In genomic region chr18:35050004-35050623, GRCh38 we compare ENCODE assay signal across 8 cellular contexts. TPM values are rescaled to one million over a fixed set of nuclear protein-coding genes. Genes with fewer than 3 reads are reported as not detected.
A peak's percentile ranks its signal among the peaks of the same experiment; 100 is the strongest.
DNase-seq lines count a peak whose midpoint lies in the region; ATAC-seq, FAIRE-seq and TF ChIP-seq lines count a peak whose summit lies in the region.

No MANE protein-coding gene starts in this region.

- TF ChIP-seq CTCF in CD14-positive monocyte (IDR thresholded peaks at IDR 0.05): no peak
- no peak for TF ChIP-seq CTCF in keratinocyte (optimal IDR thresholded peaks at IDR 0.05 in 1 of 3, IDR thresholded peaks at IDR 0.05 in 1 of 3, conservative IDR thresholded peaks at IDR 0.05 in 1 of 3; ENCODE audit: extremely low read depth in 1 of 3, insufficient read depth in 2 of 3, low read length in 3 of 3)
- no peak for TF ChIP-seq CTCF in hepatocyte (IDR thresholded peaks at IDR 0.05; ENCODE audit: poor library complexity)

- no peaks in the 10 kb centered on the region for H3K36me3 ChIP-seq in keratinocyte (ENCODE audit: control insufficient read depth in 2 of 2, extremely low read depth in 1 of 2, insufficient read depth in 2 of 2, low read length in 2 of 2)
- no peaks in the 10 kb centered on the region for H3K36me3 ChIP-seq in hepatocyte (replicated peaks; ENCODE audit: insufficient read depth, low read depth)

- H3K4me3 Mint-ChIP-seq in CD14-positive monocyte: peak overlapping the region; percentile 53 to 82

- peak; percentile 34 for FAIRE-seq in keratinocyte (lab: Jason Lieb, UNC)

- no peaks in the 10 kb centered on the region for H3K27me3 ChIP-seq in keratinocyte (ENCODE audit: control insufficient read depth, extremely low read depth, insufficient read depth, low read length)
- H3K27me3 ChIP-seq in hepatocyte: no peaks in the 10 kb centered on the region

- H2AFZ ChIP-seq in keratinocyte (ENCODE audit: control insufficient read depth, low read length) (no peak overlapping the region), hepatocyte (no peak overlapping the region)

- dilution Hi-C loops in keratinocyte (cut with MboI; ENCODE audit: extremely low pct_ligation_motif_present, low sequenced_read_pairs): no loop called here

- H3K79me2 ChIP-seq in keratinocyte (ENCODE audit: control insufficient read depth, insufficient read depth, low read length) (no peaks in the 10 kb centered on the region), hepatocyte (peaks cover 56% of the 10 kb centered on the region)

- H4K20me1 ChIP-seq in keratinocyte (ENCODE audit: control insufficient read depth, extremely low read depth, insufficient read depth, low read length) (no peaks in the 10 kb centered on the region), hepatocyte (ENCODE audit: insufficient read depth, poor library complexity, severe bottlenecking) (no peaks in the 10 kb centered on the region)

- peaks cover 0 to 3% (median 0%) of the 10 kb centered on the region in 3 donors for H3K27me3 Mint-ChIP-seq in CD14-positive monocyte (ENCODE audit: low read depth in 3 of 3)

- 92% methylated on average over 1 of the region's 1 CpG for whole genome bisulfite sequencing in hepatocyte (ENCODE audit: low lambda C conversion rate, missing lambda C conversion rate)

- peaks cover 55% of the 10 kb centered on the region for H3K4me1 Mint-ChIP-seq in CD14-positive monocyte

- peaks cover 0 to 4% (median 0%) of the 10 kb centered on the region in 7 donors for H3K9me3 Mint-ChIP-seq in CD14-positive monocyte

- H3K4me3 ChIP-seq in keratinocyte (ENCODE audit: control insufficient read depth in 2 of 3, extremely low read depth in 1 of 3, insufficient read depth in 2 of 3, low read depth in 1 of 3, low read length in 3 of 3): no peak overlapping the region
- no peak overlapping the region for H3K4me3 ChIP-seq in hepatocyte

- H3K36me3 Mint-ChIP-seq in CD14-positive monocyte: peaks cover 8 to 10% of the 10 kb centered on the region in 2 donors

- no peaks in the 10 kb centered on the region for H3K9me1 ChIP-seq in keratinocyte (ENCODE audit: control insufficient read depth, extremely low read depth, insufficient read depth, low read length)

- H3K9me2 ChIP-seq in hepatocyte (replicated peaks; ENCODE audit: insufficient read depth): no peaks in the 10 kb centered on the region

- no peak overlapping the region for H3K9ac ChIP-seq in keratinocyte (ENCODE audit: control insufficient read depth, extremely low read depth, insufficient read depth, low read length)

- H3K27ac ChIP-seq in keratinocyte (ENCODE audit: control insufficient read depth, insufficient read depth, low read length) (no peak overlapping the region), hepatocyte (no peak overlapping the region)

- H3K9me3 ChIP-seq in keratinocyte (ENCODE audit: control insufficient read depth, low read depth, low read length) (no peaks in the 10 kb centered on the region), hepatocyte (ENCODE audit: low read depth) (no peaks in the 10 kb centered on the region)

- H3K4me2 ChIP-seq in keratinocyte (ENCODE audit: control insufficient read depth, extremely low read depth, insufficient read depth, low read depth, low read length) (no peak overlapping the region), hepatocyte (no peak overlapping the region)

- DNase-seq in CD14-positive monocyte (ENCODE audit: low spot score): no peak
- peak; percentile 66 for DNase-seq in NCI-H69 (lab: John Stamatoyannopoulos, UW)
- DNase-seq in keratinocyte (ENCODE audit: low read depth, low spot score): no peak
- DNase-seq in hepatocyte (ENCODE audit: low spot score): no peak
- no peak for DNase-seq in central memory CD4-positive, alpha-beta T cell
- DNase-seq in occipital lobe (lab: John Stamatoyannopoulos, UW): no peak
- DNase-seq in foreskin melanocyte: no peak

- no peaks in the 10 kb centered on the region for H3K4me1 ChIP-seq in keratinocyte (ENCODE audit: control insufficient read depth, extremely low read depth, insufficient read depth, low read length)
- H3K4me1 ChIP-seq in hepatocyte (ENCODE audit: insufficient read depth): peaks cover 10% of the 10 kb centered on the region

- intact Hi-C loops in CD14-positive monocyte (cut with micrococcal nuclease): no loop called here

- peak; percentile 36 for ATAC-seq in GM21360 (IDR thresholded peaks at IDR 0.05; ENCODE audit: unreplicated experiment)

- peak overlapping the region; percentile 87 to 96 (median 95) for H3K27ac Mint-ChIP-seq in CD14-positive monocyte

RNA-seq across cellular contexts. Expression of gene MAPRE2, which starts 8.9 kb away (rescaled TPM):
- 10 to 100 TPM; 37.1 to 48.1 TPM for polyA plus RNA-seq in CD14-positive monocyte
- 8.6 to 18.7 TPM (median 14.2 TPM) in 3 replicates for polyA plus RNA-seq in keratinocyte
- polyA plus RNA-seq in keratinocyte (2011; ENCODE audit: low read depth): 9.0 TPM
- polyA plus RNA-seq in keratinocyte (2011; cell fraction: cytosol; rRNA removed): 15.0 and 27.6 TPM in 2 replicates
- 13.2 and 16.7 TPM in 2 replicates for polyA plus RNA-seq in keratinocyte (2011; cell fraction: nucleus; rRNA removed)
- 6.8 and 8.5 TPM in 2 replicates for polyA plus RNA-seq in keratinocyte (2012; ENCODE audit: low replicate concordance)
- 9.3 to 15.2 TPM (median 10.5 TPM) in 3 replicates for polyA minus RNA-seq in keratinocyte
- polyA minus RNA-seq in keratinocyte (2011; cell fraction: cytosol; rRNA and poly(A)+ RNA removed): 13.0 TPM
- polyA minus RNA-seq in keratinocyte (2011; cell fraction: nucleus; rRNA and poly(A)+ RNA removed): 8.5 and 12.6 TPM in 2 replicates
- total RNA-seq in hepatocyte: 27.6 and 28.2 TPM in 2 replicates
- 19.1 and 21.1 TPM in 2 replicates for polyA plus RNA-seq in hepatocyte
- total RNA-seq in occipital lobe: 68.0 TPM
